9 cellular contexts compared by ENCODE assay signal in genomic region chr12:15772405-15773018, GRCh38. TPM values are rescaled to one million over a fixed set of nuclear protein-coding genes. Genes with fewer than 3 reads are reported as not detected.
A peak's percentile ranks its signal among the peaks of the same experiment; 100 is the strongest.
DNase-seq lines count a peak whose midpoint lies in the region; ATAC-seq, FAIRE-seq and TF ChIP-seq lines count a peak whose summit lies in the region.
"Had no signal": no experiment of that assay in that cellular context is flagged by ENCODE, and none has a peak within 500 bp of the region (broad histone marks: within the 10 kb centered on the region; RNA-seq: fewer than 3 reads in every experiment).

No MANE protein-coding gene starts in this region.

- dilution Hi-C loops in IMR-90 (cut with HindIII; ENCODE audit: low sequenced_read_pairs, unreplicated experiment), result no loop called here

- DNase-seq in CD4-positive, alpha-beta memory T cell, result peak in 3 of 5 donors; percentile 9 to 26 (median 14)
- peak; percentile 29 for DNase-seq in IMR-90
- DNase-seq in amniotic stem cell (lab: John Stamatoyannopoulos, UW), result peak; percentile 18
- DNase-seq in lung (ENCODE audit: low spot score), result no peak
- DNase-seq in GM19239 (ENCODE audit: insufficient read length, low spot score), result no peak
- no peak for DNase-seq in middle frontal gyrus (ENCODE audit: extremely low spot score, low spot score)
- DNase-seq in stimulated activated naive CD4-positive, alpha-beta T cell treated with Interleukin-2 at 50 U/mL for 16 hours (lab: John Stamatoyannopoulos, UW), result no peak

- intact Hi-C loops in CD4-positive, alpha-beta memory T cell (cut with micrococcal nuclease), result loop anchor here (1.0 to 5.0 kb wide), 3 partner anchors 84 to 180 kb away; no protein-coding TSS in a partner anchor
- intact Hi-C loops in IMR-90 (cut with micrococcal nuclease), result loop anchor here (5.0 kb wide), 1 partner anchor 85 kb away; no protein-coding TSS in a partner anchor

- no peak overlapping the region for H2AK5ac ChIP-seq in IMR-90 (ENCODE audit: low read depth, low read length)

- no peaks in the 10 kb centered on the region for H3K4me1 ChIP-seq in CD4-positive, alpha-beta memory T cell (ENCODE audit: insufficient read depth, low read length)
- H3K4me1 ChIP-seq in IMR-90 (ENCODE audit: control insufficient read depth, insufficient read depth, low read length), result peaks cover 5% of the 10 kb centered on the region
- no peaks in the 10 kb centered on the region for H3K4me1 ChIP-seq in lung (ENCODE audit: control insufficient read depth in 2 of 2, insufficient read depth in 2 of 2, low read length in 2 of 2)

- H3K27me3 Mint-ChIP-seq in CD4-positive, alpha-beta memory T cell, result peaks cover 3 to 8% of the 10 kb centered on the region in 2 donors

- no peak overlapping the region for H2BK5ac ChIP-seq in IMR-90 (ENCODE audit: low read depth, low read length, poor library complexity, severe bottlenecking)

- no peak for TF ChIP-seq POLR2A in IMR-90 (IDR thresholded peaks at IDR 0.05; ENCODE audit: low read depth, low read length)

- no peak overlapping the region for H2AK9ac ChIP-seq in IMR-90 (replicated peaks; ENCODE audit: low read depth, low read length, poor library complexity)

- TF ChIP-seq CTCF in IMR-90 (conservative IDR thresholded peaks at IDR 0.05; ENCODE audit: low read depth, low read length) (peak; percentile 47), lung (IDR thresholded peaks at IDR 0.05; ENCODE audit: control extremely low read depth, extremely low read depth) (peak; percentile 6)

- no peak overlapping the region for H3K4me3 ChIP-seq in CD4-positive, alpha-beta memory T cell (ENCODE audit: low read length in 2 of 2)
- H3K4me3 ChIP-seq in IMR-90 (ENCODE audit: insufficient read depth, low read depth, low read length), result no peak overlapping the region
- H3K4me3 ChIP-seq in lung, result no peak overlapping the region
- H3K4me3 ChIP-seq: SJSA1 had no signal

- H3K14ac ChIP-seq in IMR-90 (replicated peaks; ENCODE audit: low read depth, low read length), result no peak overlapping the region

- no peak overlapping the region for H3K4ac ChIP-seq in IMR-90 (ENCODE audit: low read depth, low read length)

- peaks cover 17 to 51% of the 10 kb centered on the region in 2 experiments; a peak in 3 of 4 replicates for H3K79me1 ChIP-seq in IMR-90 (ENCODE audit: low read depth in 1 of 2, low read length in 2 of 2)

- FAIRE-seq in GM19239 (lab: Jason Lieb, UNC), result no peak

- BruUV-seq in IMR-90 (replicated peaks; lab: Mats Ljungman, UMichigan), result no TSS peak

- in situ Hi-C loops in IMR-90 (cut with MboI; ENCODE audit: low sequenced_read_pairs), result no loop called here

- no peak overlapping the region for H3K18ac ChIP-seq in IMR-90 (ENCODE audit: low read depth, low read length)

- H3K9me3 ChIP-seq in CD4-positive, alpha-beta memory T cell (ENCODE audit: control insufficient read depth in 1 of 2, low read length in 2 of 2), result no peaks in the 10 kb centered on the region
- H3K9me3 ChIP-seq in IMR-90 (ENCODE audit: control insufficient read depth, insufficient read depth, low read length) (no peaks in the 10 kb centered on the region), lung (ENCODE audit: control insufficient read depth in 2 of 2, insufficient read depth in 1 of 2, low read length in 1 of 2) (no peaks in the 10 kb centered on the region)
- H3K9me3 ChIP-seq: SJSA1 had no signal

- no peak overlapping the region for H3K27ac ChIP-seq in CD4-positive, alpha-beta memory T cell (ENCODE audit: low read depth, low read length)
- no peak overlapping the region for H3K27ac ChIP-seq in IMR-90 (ENCODE audit: insufficient read depth, low read length)
- no peak overlapping the region for H3K27ac ChIP-seq in lung (ENCODE audit: low read depth in 1 of 2, low read length in 1 of 2)
- H3K27ac ChIP-seq: SJSA1 had no signal

- H2AFZ ChIP-seq in IMR-90 (replicated peaks; ENCODE audit: low read length, poor library complexity), result no peak overlapping the region

- WGBS in IMR-90 (ENCODE audit: extremely low coverage in 2 of 2, insufficient read length in 1 of 2), 2 experiments, result no CpG with 5 or more reads among the region's 2 CpGs
- WGBS in lung, 2 donors, result 93 to 94% methylated on average over 2 of the region's 2 CpGs

- H2BK120ac ChIP-seq in IMR-90 (ENCODE audit: low read depth, low read length), result no peak overlapping the region

- no peak overlapping the region for H3K56ac ChIP-seq in IMR-90 (ENCODE audit: extremely low read depth, insufficient read depth, low read length)

- peaks cover 3% of the 10 kb centered on the region; the same call in 1 of the 2 replicates for H4K20me1 ChIP-seq in IMR-90 (ENCODE audit: insufficient read depth, low read length)

- no peak overlapping the region for H4K5ac ChIP-seq in IMR-90 (ENCODE audit: low read depth, low read length)

- 0 out of 2 replicates have a peak, but pooled peaks cover 3% of the 10 kb centered on the region for H3K9me1 ChIP-seq in IMR-90 (ENCODE audit: insufficient read depth, low read length)

- H3K23ac ChIP-seq in IMR-90 (ENCODE audit: low read depth, low read length), result no peak overlapping the region

- POLR2A ChIA-PET in CD4-positive, alpha-beta memory T cell (lab: Charles Lee; ENCODE audit: partially characterized antibody), result no interaction called here
- POLR2A ChIA-PET in IMR-90 (lab: Charles Lee; ENCODE audit: unreplicated experiment), result no interaction called here

- no peaks in the 10 kb centered on the region for H3K9me3 Mint-ChIP-seq in CD4-positive, alpha-beta memory T cell

- no peak overlapping the region for H3K4me2 ChIP-seq in IMR-90 (ENCODE audit: low read depth, low read length)

- no peaks in the 10 kb centered on the region for H3K27me3 ChIP-seq in CD4-positive, alpha-beta memory T cell (ENCODE audit: insufficient read depth, low read length)
- H3K27me3 ChIP-seq in IMR-90 (ENCODE audit: control insufficient read depth, insufficient read depth, low read length), result no peaks in the 10 kb centered on the region
- H3K27me3 ChIP-seq in lung (ENCODE audit: control insufficient read depth, insufficient read depth), result no peaks in the 10 kb centered on the region
- H3K27me3 ChIP-seq: SJSA1 had no signal

- no peak overlapping the region for H3K4me3 Mint-ChIP-seq in CD4-positive, alpha-beta memory T cell

- H3K36me3 ChIP-seq in CD4-positive, alpha-beta memory T cell (ENCODE audit: insufficient read depth, low read length), result no peaks in the 10 kb centered on the region
- no peaks in the 10 kb centered on the region for H3K36me3 ChIP-seq in IMR-90 (ENCODE audit: control insufficient read depth, insufficient read depth, low read length)
- H3K36me3 ChIP-seq in lung (ENCODE audit: control insufficient read depth in 2 of 2, insufficient read depth in 2 of 2, low read length in 2 of 2), result no peaks in the 10 kb centered on the region
- H3K36me3 ChIP-seq: SJSA1 had no signal

- TF ChIP-seq RAD21 in IMR-90 (IDR thresholded peaks at IDR 0.05; ENCODE audit: low read length), result peak; percentile 38

- H4K8ac ChIP-seq in IMR-90 (ENCODE audit: low read depth in 2 of 2, low read length in 2 of 2), result no peak overlapping the region

- no peak overlapping the region for H3K27ac Mint-ChIP-seq in CD4-positive, alpha-beta memory T cell

- CTCF ChIA-PET in CD4-positive, alpha-beta memory T cell (lab: Charles Lee; ENCODE audit: partially characterized antibody), result interaction anchor here (0.8 to 3.6 kb wide), 5 partner anchors 16 to 182 kb away, joined by 3 to 35 read pairs (median 4); partner anchors contain the start of gene EPS8
- CTCF ChIA-PET in IMR-90 (lab: Yijun Ruan, JAX), result interaction anchor here (0.7 to 1.3 kb wide), 6 partner anchors 11 to 188 kb away, joined by 3 to 4 read pairs (median 3); no protein-coding TSS in a partner anchor

- H3K36me3 Mint-ChIP-seq in CD4-positive, alpha-beta memory T cell, result no peaks in the 10 kb centered on the region

- no peak overlapping the region for H2BK15ac ChIP-seq in IMR-90 (ENCODE audit: low read depth, low read length)

- peaks cover 0 to 4% (median 1%) of the 10 kb centered on the region in 4 donors for H3K4me1 Mint-ChIP-seq in CD4-positive, alpha-beta memory T cell

- no peak overlapping the region for H4K91ac ChIP-seq in IMR-90 (ENCODE audit: insufficient read depth, low read depth, low read length)

- no peak for ATAC-seq in IMR-90 (ENCODE audit: low read depth)
- no peak for ATAC-seq in lung (ENCODE audit: insufficient read depth, low FRiP score)
- ATAC-seq in HG03095 (IDR thresholded peaks at IDR 0.05; ENCODE audit: unreplicated experiment), result no peak

- H2BK20ac ChIP-seq in IMR-90 (ENCODE audit: low read depth, low read length), result no peak overlapping the region

- H3K9ac ChIP-seq in IMR-90 (ENCODE audit: low read depth, low read length), result no peak overlapping the region

TF ChIP-seq in IMR-90, 13 proteins besides CTCF, POLR2A, EP300 and RAD21:
- no peak for TF ChIP-seq MXI1 (IDR thresholded peaks at IDR 0.05; ENCODE audit: borderline replicate concordance, low read depth, low read length)
- TF ChIP-seq SMC3 (IDR thresholded peaks at IDR 0.05; ENCODE audit: low read depth, low read length), result peak; percentile 40

RNA-seq across cellular contexts. Expression of gene EPS8, which starts 16.7 kb away (rescaled TPM):
- total RNA-seq in CD4-positive, alpha-beta memory T cell, result 1 to 10 TPM; 2.6 to 3.8 TPM
- polyA plus RNA-seq in CD4-positive, alpha-beta memory T cell, result 1 to 10 TPM; 3.5 to 4.0 TPM
- total RNA-seq in IMR-90 (2012; rRNA removed), result 102 and 104 TPM in 2 replicates
- 45.0 and 45.1 TPM in 2 replicates for polyA plus RNA-seq in IMR-90 (2012; rRNA removed)
- 14.0 and 14.1 TPM in 2 replicates for polyA plus RNA-seq in IMR-90 (2012; cell fraction: cytosol; rRNA removed)
- polyA plus RNA-seq in IMR-90 (2012; cell fraction: nucleus; rRNA removed; ENCODE audit: low replicate concordance), result 26.2 and 55.5 TPM in 2 replicates
- total RNA-seq in lung, result 100 to 1,000 TPM in 1 of 2 donors, 10 to 100 TPM in 1; 64.4 to 153 TPM
- 10 to 100 TPM; 30.1 to 33.4 TPM for polyA plus RNA-seq in lung

Comparison
In these comparisons a context has a peak if more than half of its experiments do, and no peak if none do; other contexts are left out.
1. DNase-seq: peak in CD4-positive, alpha-beta memory T cell (3 of 5), IMR-90 (single experiment) and amniotic stem cell (single experiment); none in lung (single experiment), GM19239 (single experiment), middle frontal gyrus (single experiment) and stimulated activated naive CD4-positive, alpha-beta T cell treated with Interleukin-2 at 50 U/mL for 16 hours (single experiment).
2. RNA of gene EPS8, which starts 16.7 kb away (total RNA-seq): 64.4 to 153 TPM in lung and 102 to 104 TPM in IMR-90; 2.6 to 3.8 TPM in CD4-positive, alpha-beta memory T cell; every median in the first group is over 10 times any median in the second.